ENCODE assay signal across 1 cellular context in genomic region chr12:132352896-132353800, GRCh38.
TF ChIP-seq lines count a peak whose summit lies in the region.

No MANE protein-coding gene starts in this region.

TF ChIP-seq in GM23338, 12 proteins besides CTCF, POLR2A, EP300 and RAD21 (continued from another document):
- TF ChIP-seq ZNF462 (CRISPR knock-in tag; IDR thresholded peaks at IDR 0.05), result no peak
- no peak for TF ChIP-seq NANOG (IDR thresholded peaks at IDR 0.05; ENCODE audit: borderline replicate concordance)
- TF ChIP-seq CREB1 (CRISPR knock-in tag; IDR thresholded peaks at IDR 0.05; ENCODE audit: low read depth), result no peak
- TF ChIP-seq JUNB (IDR thresholded peaks at IDR 0.05; ENCODE audit: unreplicated experiment), result no peak
